11 cellular contexts compared by ENCODE assay signal in genomic region chr13:61286148-61286745, GRCh38.
DNase-seq lines count a peak whose midpoint lies in the region; ATAC-seq, FAIRE-seq and TF ChIP-seq lines count a peak whose summit lies in the region.
"Had no signal": no experiment of that assay in that cellular context is flagged by ENCODE, and none has a peak within 500 bp of the region (broad histone marks: within the 10 kb centered on the region; RNA-seq: fewer than 3 reads in every experiment).

No MANE protein-coding gene starts in this region.

- DNase-seq in BE2C (peak; percentile 63), NCI-H345 treated with DMSO at 0.1 percent for 48 hours (lab: John Stamatoyannopoulos, UW; ENCODE audit: unreplicated experiment) (peak; percentile 18), epithelial cell of esophagus (ENCODE audit: low read depth) (peak; percentile 21), gastrocnemius medialis (no peak), Ammon's horn (ENCODE audit: low spot score) (no peak), GM12892 (ENCODE audit: insufficient read length) (no peak)
- no peak for DNase-seq in activated T-helper 2 cell treated with anti-CD3 and anti-CD28 coated beads, Interferon-gamma antibody, Interleukin-2, Interleukin-4, amounts not matched to agents 10 μg/mL and 5 μg/mL and 100 μg/mL, durations not matched to agents 14 hours and 24 hours and 36 hours (ENCODE audit: low spot score)
- DNase-seq: left cardiac atrium, NCI-H1048, tibial artery had no signal

- H3K27ac Mint-ChIP-seq in activated T-helper 2 cell treated with anti-CD3 and anti-CD28 coated beads, Interferon-gamma antibody, Interleukin-2, Interleukin-4, amounts not matched to agents 10 μg/mL and 5 μg/mL and 100 μg/mL, durations not matched to agents 14 hours and 24 hours and 36 hours = no peak overlapping the region

- in situ Hi-C loops in gastrocnemius medialis (cut with MboI; ENCODE audit: low sequenced_read_pairs in 4 of 4) = no loop called here

- H3K4me3 ChIP-seq in BE2C (ENCODE audit: low read depth, low read length) (no peak overlapping the region), GM12875 (ENCODE audit: low read depth, low read length) (no peak overlapping the region), epithelial cell of esophagus (ENCODE audit: low read length) (no peak overlapping the region), gastrocnemius medialis (no peak overlapping the region)
- H3K4me3 ChIP-seq: tibial artery had no signal

- TF ChIP-seq POLR2A in gastrocnemius medialis (IDR thresholded peaks at IDR 0.05) (no peak), GM12892 (IDR thresholded peaks at IDR 0.05; ENCODE audit: low read depth, low read length) (no peak)

- no peaks in the 10 kb centered on the region; the same call in 1 of the 2 replicates for H3K27me3 ChIP-seq in BE2C
- H3K27me3 ChIP-seq in gastrocnemius medialis = no peaks in the 10 kb centered on the region
- H3K27me3 ChIP-seq: tibial artery had no signal

- no peaks in the 10 kb centered on the region for H3K27me3 Mint-ChIP-seq in activated T-helper 2 cell treated with anti-CD3 and anti-CD28 coated beads, Interferon-gamma antibody, Interleukin-2, Interleukin-4, amounts not matched to agents 10 μg/mL and 5 μg/mL and 100 μg/mL, durations not matched to agents 14 hours and 24 hours and 36 hours (ENCODE audit: low read depth)

- peak; percentile 72 for TF ChIP-seq CTCF in BE2C (IDR thresholded peaks at IDR 0.05; ENCODE audit: low read depth, low read length)
- TF ChIP-seq CTCF in GM12875 (IDR thresholded peaks at IDR 0.05; ENCODE audit: borderline replicate concordance, insufficient read depth, low read depth, low read length) = 0 out of 2 replicates have a peak, but pooled peaks have one; percentile 11
- peak; percentile 41 for TF ChIP-seq CTCF in epithelial cell of esophagus (IDR thresholded peaks at IDR 0.05; ENCODE audit: insufficient read depth, low read depth, low read length, missing control alignments)
- TF ChIP-seq CTCF in gastrocnemius medialis (IDR thresholded peaks at IDR 0.05 in 4 of 5, conservative IDR thresholded peaks at IDR 0.05 in 1 of 5) = peak in 1 of 5 experiments; percentile 21

- peaks cover 13% of the 10 kb centered on the region for H3K9me3 Mint-ChIP-seq in activated T-helper 2 cell treated with anti-CD3 and anti-CD28 coated beads, Interferon-gamma antibody, Interleukin-2, Interleukin-4, amounts not matched to agents 10 μg/mL and 5 μg/mL and 100 μg/mL, durations not matched to agents 14 hours and 24 hours and 36 hours

- no peaks in the 10 kb centered on the region for H3K36me3 Mint-ChIP-seq in activated T-helper 2 cell treated with anti-CD3 and anti-CD28 coated beads, Interferon-gamma antibody, Interleukin-2, Interleukin-4, amounts not matched to agents 10 μg/mL and 5 μg/mL and 100 μg/mL, durations not matched to agents 14 hours and 24 hours and 36 hours (ENCODE audit: low read depth)

- no peaks in the 10 kb centered on the region for H3K4me1 Mint-ChIP-seq in activated T-helper 2 cell treated with anti-CD3 and anti-CD28 coated beads, Interferon-gamma antibody, Interleukin-2, Interleukin-4, amounts not matched to agents 10 μg/mL and 5 μg/mL and 100 μg/mL, durations not matched to agents 14 hours and 24 hours and 36 hours (ENCODE audit: low read depth)

- H3K4me1 ChIP-seq in BE2C = no peaks in the 10 kb centered on the region
- no peaks in the 10 kb centered on the region for H3K4me1 ChIP-seq in gastrocnemius medialis
- H3K4me1 ChIP-seq: tibial artery had no signal

- ATAC-seq in gastrocnemius medialis = no peak
- ATAC-seq: left cardiac atrium had no signal

- H3K36me3 ChIP-seq in BE2C (no peaks in the 10 kb centered on the region), gastrocnemius medialis (no peaks in the 10 kb centered on the region)
- H3K36me3 ChIP-seq: tibial artery had no signal

- no peak for FAIRE-seq in GM12892 (lab: Jason Lieb, UNC)

- no peak overlapping the region for H3K4me3 Mint-ChIP-seq in activated T-helper 2 cell treated with anti-CD3 and anti-CD28 coated beads, Interferon-gamma antibody, Interleukin-2, Interleukin-4, amounts not matched to agents 10 μg/mL and 5 μg/mL and 100 μg/mL, durations not matched to agents 14 hours and 24 hours and 36 hours (ENCODE audit: low read depth)

- no peak overlapping the region for H3K27ac ChIP-seq in gastrocnemius medialis
- H3K27ac ChIP-seq: tibial artery had no signal

- intact Hi-C loops in gastrocnemius medialis (cut with DNase I; ENCODE audit: low total_unique reads) = no loop called here
- intact Hi-C loops in activated T-helper 2 cell treated with anti-CD3 and anti-CD28 coated beads, Interferon-gamma antibody, Interleukin-2, Interleukin-4, amounts not matched to agents 10 μg/mL and 5 μg/mL and 100 μg/mL, durations not matched to agents 14 hours and 24 hours and 36 hours (cut with micrococcal nuclease) = no loop called here

- H3K9me3 ChIP-seq in BE2C = no peaks in the 10 kb centered on the region
- H3K9me3 ChIP-seq in gastrocnemius medialis = no peaks in the 10 kb centered on the region
- H3K9me3 ChIP-seq: tibial artery had no signal

Comparison
In these comparisons a context has a peak if more than half of its experiments do, and no peak if none do; other contexts are left out.
1. DNase-seq: peak in BE2C (single experiment), NCI-H345 treated with DMSO at 0.1 percent for 48 hours (single experiment) and epithelial cell of esophagus (single experiment); none in gastrocnemius medialis (0 of 2), Ammon's horn (single experiment), GM12892 (single experiment) and activated T-helper 2 cell treated with anti-CD3 and anti-CD28 coated beads, Interferon-gamma antibody, Interleukin-2, Interleukin-4, amounts not matched to agents 10 μg/mL and 5 μg/mL and 100 μg/mL, durations not matched to agents 14 hours and 24 hours and 36 hours (single experiment).